ENCODE assay signal across 8 cellular contexts in genomic region chr2:118588826-118589225, GRCh38.
"Had no signal": no experiment of that assay in that cellular context is flagged by ENCODE, and none has a peak within 500 bp of the region (broad histone marks: within the 10 kb centered on the region; RNA-seq: fewer than 3 reads in every experiment).

No MANE protein-coding gene starts in this region.

- H3K9me3 ChIP-seq: HAP-1 had no signal

- H3K4me1 ChIP-seq: HAP-1 had no signal

- DNase-seq: GM23248, GOT3, H7, HFFc6 had no signal

- H3K4me3 ChIP-seq: GM23248, HAP-1 had no signal

- ATAC-seq: HCT116, HepG2 had no signal

- H3K27ac ChIP-seq: GM23248, HL-60 had no signal

- H3K36me3 ChIP-seq: HAP-1 had no signal

- H3K9ac ChIP-seq: GM23248 had no signal

- H2AFZ ChIP-seq: GM23248 had no signal
